Comparison of ENCODE assay signal across 32 cellular contexts in the genomic region with DNA sequence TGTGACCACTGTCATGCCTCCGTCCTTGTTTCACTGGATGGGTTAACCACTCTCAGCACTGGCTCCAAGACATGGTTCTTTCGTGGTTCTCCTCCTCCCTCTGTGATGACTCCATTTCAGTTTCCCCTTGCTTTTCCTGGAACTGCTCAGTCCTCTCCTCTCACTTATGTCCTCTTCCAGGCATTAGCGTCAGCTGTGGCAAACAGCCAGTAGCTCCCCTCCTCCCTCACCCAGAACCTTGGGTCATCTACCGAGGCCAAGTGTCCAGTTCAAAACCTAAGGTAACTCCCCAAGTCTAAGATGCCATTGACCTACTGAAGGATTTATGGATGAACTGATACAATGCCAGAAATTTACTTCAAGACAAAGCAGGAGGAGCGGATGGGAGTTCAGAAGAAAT.
"Had no signal": no experiment of that assay in that cellular context is flagged by ENCODE, and none has a peak within 500 bp of the region (broad histone marks: within the 10 kb centered on the region; RNA-seq: fewer than 3 reads in every experiment).

No MANE protein-coding gene starts in this region.

- DNase-seq: activated CD4-positive, alpha-beta T cell treated with anti-CD3 and anti-CD28 coated beads for 36 hours; activated CD4-positive, alpha-beta T cell treated with anti-CD3 and anti-CD28 coated beads, Interleukin-2, amount 10 ng/mL, durations not matched to agents 24 days and 14 days; activated CD4-positive, alpha-beta T cell treated with anti-CD3 and anti-CD28 coated beads, Interleukin-2, amount 50 U/mL, for 48 hours; activated CD4-positive, CD25-positive, alpha-beta regulatory T cell; activated CD4-positive, CD25-positive, alpha-beta regulatory T cell treated with anti-CD3 and anti-CD28 coated beads, Interleukin-2, amount 50 U/mL, for 72 hours; activated CD8-positive, alpha-beta memory T cell treated with anti-CD3 and anti-CD28 coated beads, Interleukin-2, amount 10 ng/mL, durations not matched to agents 7 days and 5 days; activated CD8-positive, alpha-beta memory T cell treated with anti-CD3 and anti-CD28 coated beads, Interleukin-2, amount 50 U/mL, for 4 hours; activated CD8-positive, alpha-beta T cell treated with anti-CD3 and anti-CD28 coated beads for 36 hours; activated gamma-delta T cell treated with Interleukin-2 at 50 U/mL for 16 hours; activated naive CD4-positive, alpha-beta T cell treated with anti-CD3 and anti-CD28 coated beads, Interleukin-2, amount 50 U/mL, for 16 hours; activated naive CD4-positive, alpha-beta T cell treated with Interleukin-2 at 50 U/mL for 16 hours; activated naive CD8-positive, alpha-beta T cell treated with anti-CD3 and anti-CD28 coated beads for 36 hours; activated naive CD8-positive, alpha-beta T cell treated with anti-CD3 and anti-CD28 coated beads, Interleukin-2, amount 50 U/mL, for 24 hours; activated T-cell treated with anti-CD3 and anti-CD28 coated beads, Interleukin-2, amount 50 U/mL, for 1 hour; activated T-cell treated with anti-CD3 and anti-CD28 coated beads, Interleukin-2, amount 50 U/mL, for 72 hours; amygdala; aorta; body of pancreas; caudate nucleus; cortex of kidney; dermis blood vessel endothelial cell; effector CD8-positive, alpha-beta T cell; foreskin keratinocyte; gastrocnemius medialis; glutamatergic neuron; heart left ventricle; T-helper 1 cell; T-helper 2 cell had no signal

- H3K27ac ChIP-seq: body of pancreas, foreskin keratinocyte, gastrocnemius medialis, heart left ventricle had no signal

- H3K27me3 ChIP-seq: adrenal gland, body of pancreas, foreskin keratinocyte, gastrocnemius medialis, heart left ventricle had no signal

- H3K36me3 Mint-ChIP-seq: activated CD8-positive, alpha-beta memory T cell treated with anti-CD3 and anti-CD28 coated beads, Interleukin-2, amount 10 ng/mL, durations not matched to agents 7 days and 5 days; activated naive CD8-positive, alpha-beta T cell treated with anti-CD3 and anti-CD28 coated beads for 36 hours had no signal

- H3K9me3 Mint-ChIP-seq: activated CD4-positive, alpha-beta T cell treated with anti-CD3 and anti-CD28 coated beads, Interleukin-2, amount 10 ng/mL, durations not matched to agents 24 days and 14 days; activated CD8-positive, alpha-beta T cell treated with anti-CD3 and anti-CD28 coated beads for 36 hours; activated naive CD8-positive, alpha-beta T cell treated with anti-CD3 and anti-CD28 coated beads for 36 hours; activated naive CD8-positive, alpha-beta T cell treated with anti-CD3 and anti-CD28 coated beads, Interleukin-2, amount 50 U/mL, for 24 hours; activated T-cell treated with anti-CD3 and anti-CD28 coated beads, Interleukin-2, amount 50 U/mL, for 72 hours had no signal

- H3K36me3 ChIP-seq: adrenal gland, gastrocnemius medialis had no signal

- H3K27me3 Mint-ChIP-seq: activated CD4-positive, alpha-beta T cell treated with anti-CD3 and anti-CD28 coated beads for 36 hours; activated CD4-positive, alpha-beta T cell treated with anti-CD3 and anti-CD28 coated beads, Interleukin-2, amount 10 ng/mL, durations not matched to agents 24 days and 14 days; activated CD8-positive, alpha-beta memory T cell treated with anti-CD3 and anti-CD28 coated beads, Interleukin-2, amount 10 ng/mL, durations not matched to agents 7 days and 5 days; activated CD8-positive, alpha-beta T cell treated with anti-CD3 and anti-CD28 coated beads for 36 hours; activated naive CD8-positive, alpha-beta T cell treated with anti-CD3 and anti-CD28 coated beads for 36 hours; activated naive CD8-positive, alpha-beta T cell treated with anti-CD3 and anti-CD28 coated beads, Interleukin-2, amount 50 U/mL, for 24 hours had no signal

- H3K9me3 ChIP-seq: adrenal gland, body of pancreas, gastrocnemius medialis, heart left ventricle had no signal

- FAIRE-seq: colon, endometrium had no signal

- H3K27ac Mint-ChIP-seq: activated CD4-positive, alpha-beta T cell treated with anti-CD3 and anti-CD28 coated beads for 36 hours; activated CD4-positive, alpha-beta T cell treated with anti-CD3 and anti-CD28 coated beads, Interleukin-2, amount 10 ng/mL, durations not matched to agents 24 days and 14 days; activated CD8-positive, alpha-beta memory T cell treated with anti-CD3 and anti-CD28 coated beads, Interleukin-2, amount 10 ng/mL, durations not matched to agents 7 days and 5 days; activated CD8-positive, alpha-beta T cell treated with anti-CD3 and anti-CD28 coated beads for 36 hours; activated naive CD8-positive, alpha-beta T cell treated with anti-CD3 and anti-CD28 coated beads for 36 hours; activated naive CD8-positive, alpha-beta T cell treated with anti-CD3 and anti-CD28 coated beads, Interleukin-2, amount 50 U/mL, for 24 hours; activated T-cell treated with anti-CD3 and anti-CD28 coated beads, Interleukin-2, amount 50 U/mL, for 72 hours had no signal

- H3K4me3 Mint-ChIP-seq: activated CD4-positive, alpha-beta T cell treated with anti-CD3 and anti-CD28 coated beads for 36 hours; activated CD4-positive, alpha-beta T cell treated with anti-CD3 and anti-CD28 coated beads, Interleukin-2, amount 10 ng/mL, durations not matched to agents 24 days and 14 days; activated CD8-positive, alpha-beta memory T cell treated with anti-CD3 and anti-CD28 coated beads, Interleukin-2, amount 10 ng/mL, durations not matched to agents 7 days and 5 days; activated CD8-positive, alpha-beta T cell treated with anti-CD3 and anti-CD28 coated beads for 36 hours; activated naive CD8-positive, alpha-beta T cell treated with anti-CD3 and anti-CD28 coated beads for 36 hours; activated naive CD8-positive, alpha-beta T cell treated with anti-CD3 and anti-CD28 coated beads, Interleukin-2, amount 50 U/mL, for 24 hours; activated T-cell treated with anti-CD3 and anti-CD28 coated beads, Interleukin-2, amount 50 U/mL, for 72 hours had no signal

- H3K4me1 Mint-ChIP-seq: activated naive CD8-positive, alpha-beta T cell treated with anti-CD3 and anti-CD28 coated beads, Interleukin-2, amount 50 U/mL, for 24 hours had no signal

- H3K4me3 ChIP-seq: adrenal gland, body of pancreas, gastrocnemius medialis, heart left ventricle had no signal

- ATAC-seq: activated CD4-positive, alpha-beta T cell treated with anti-CD3 and anti-CD28 coated beads for 36 hours; activated CD8-positive, alpha-beta memory T cell treated with anti-CD3 and anti-CD28 coated beads, Interleukin-2, amount 10 ng/mL, durations not matched to agents 7 days and 5 days; activated CD8-positive, alpha-beta T cell treated with anti-CD3 and anti-CD28 coated beads for 36 hours; activated naive CD8-positive, alpha-beta T cell treated with anti-CD3 and anti-CD28 coated beads, Interleukin-2, amount 50 U/mL, for 24 hours; activated T-cell treated with anti-CD3 and anti-CD28 coated beads, Interleukin-2, amount 50 U/mL, for 72 hours; body of pancreas; esophagus mucosa; foreskin keratinocyte; gastrocnemius medialis; heart left ventricle had no signal

- H3K4me1 ChIP-seq: adrenal gland, body of pancreas, gastrocnemius medialis had no signal
